In the genomic region with DNA sequence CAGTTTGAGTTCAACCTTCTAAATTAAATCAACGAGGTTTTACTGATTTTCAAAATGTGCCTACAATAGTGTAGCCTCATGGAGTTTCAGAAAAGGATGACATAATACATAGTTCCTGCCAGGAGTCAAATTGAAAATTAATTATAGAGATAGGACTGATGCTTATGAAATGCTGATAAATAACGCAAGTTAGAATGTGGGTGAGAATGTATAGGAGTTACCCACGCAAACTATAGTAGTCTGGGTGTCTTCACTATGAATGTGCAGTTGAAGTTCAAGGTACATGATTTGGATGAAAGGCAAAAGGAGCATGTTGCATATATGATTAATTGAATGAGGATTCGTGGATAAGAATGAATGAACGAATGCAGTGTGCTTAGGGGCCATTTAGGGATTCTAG, we compare ENCODE assay signal across 1 cellular context.
TF ChIP-seq lines count a peak whose summit lies in the region.

No MANE protein-coding gene starts in this region.

TF ChIP-seq in K562, 482 proteins besides CTCF, POLR2A, EP300 and RAD21 (continued from another document):
- no peak for TF ChIP-seq SREBF1 (IDR thresholded peaks at IDR 0.05; ENCODE audit: borderline replicate concordance, low read depth, low read length)
